10 cellular contexts compared by ENCODE assay signal in genomic region chr16:24580665-24581064, GRCh38. TPM values are rescaled to one million over a fixed set of nuclear protein-coding genes. Genes with fewer than 3 reads are reported as not detected.
A peak's percentile ranks its signal among the peaks of the same experiment; 100 is the strongest.
DNase-seq lines count a peak whose midpoint lies in the region; ATAC-seq, FAIRE-seq and TF ChIP-seq lines count a peak whose summit lies in the region.
"Had no signal": no experiment of that assay in that cellular context is flagged by ENCODE, and none has a peak within 500 bp of the region (broad histone marks: within the 10 kb centered on the region; RNA-seq: fewer than 3 reads in every experiment).

No MANE protein-coding gene starts in this region.

- H3K4me1 ChIP-seq in A549 (peaks cover 11% of the 10 kb centered on the region), adrenal gland (replicated peaks in 1 of 2) (peaks cover 0 to 5% of the 10 kb centered on the region in 2 donors), kidney (ENCODE audit: control insufficient read depth in 1 of 2, insufficient read depth in 1 of 2, low read depth in 1 of 2, low read length in 2 of 2) (no peaks in the 10 kb centered on the region), upper lobe of left lung (no peaks in the 10 kb centered on the region)

- H3K9ac ChIP-seq in kidney (ENCODE audit: low read length in 2 of 2) = no peak overlapping the region

- TF ChIP-seq POLR2A in A549 (IDR thresholded peaks at IDR 0.05; ENCODE audit: low read length) = no peak
- no peak for TF ChIP-seq POLR2A in adrenal gland (IDR thresholded peaks at IDR 0.05)
- TF ChIP-seq POLR2A in upper lobe of left lung (IDR thresholded peaks at IDR 0.05) = no peak

- POLR2A ChIA-PET in A549 (lab: Yijun Ruan, JAX) = no interaction called here

- H3K27me3 ChIP-seq in adrenal gland (no peaks in the 10 kb centered on the region), upper lobe of left lung (no peaks in the 10 kb centered on the region)

- H3K9me3 ChIP-seq in A549 = no peaks in the 10 kb centered on the region
- no peaks in the 10 kb centered on the region for H3K9me3 ChIP-seq in adrenal gland (replicated peaks in 1 of 3)
- no peaks in the 10 kb centered on the region for H3K9me3 ChIP-seq in kidney (ENCODE audit: control insufficient read depth in 1 of 2, low read length in 2 of 2)
- H3K9me3 ChIP-seq in upper lobe of left lung = no peaks in the 10 kb centered on the region

- peak in 1 of 2 experiments; percentile 54; a peak in 2 of 6 replicates for ATAC-seq in A549
- ATAC-seq in GM18868 (IDR thresholded peaks at IDR 0.05; ENCODE audit: unreplicated experiment) = no peak
- no peak for ATAC-seq in upper lobe of left lung (ENCODE audit: low FRiP score in 2 of 2)
- no peak for ATAC-seq in HG02678 (IDR thresholded peaks at IDR 0.05; ENCODE audit: unreplicated experiment)
- no peak for ATAC-seq in HG03097 (IDR thresholded peaks at IDR 0.05; ENCODE audit: low FRiP score, unreplicated experiment)

- H3K27ac ChIP-seq in A549 (peak overlapping the region in 1 of 2 experiments; percentile 37; a peak in 3 of 6 replicates), adrenal gland (no peak overlapping the region), kidney (ENCODE audit: low read depth in 2 of 2, low read length in 2 of 2) (no peak overlapping the region), upper lobe of left lung (no peak overlapping the region)

- intact Hi-C loops in adrenal gland (cut with DNase I) = loop anchor here in 1 of 2 donors (10.0 kb wide), 1 partner anchor 114 kb away; no protein-coding TSS in a partner anchor
- intact Hi-C loops in kidney (cut with DNase I) = no loop called here

- FAIRE-seq in A549 (lab: Jason Lieb, UNC) (peak; percentile 32), kidney (lab: Jason Lieb, UNC) (no peak)

- TF ChIP-seq CTCF in A549 (IDR thresholded peaks at IDR 0.05) (peak; percentile 61), adrenal gland (IDR thresholded peaks at IDR 0.05) (peak; percentile 7 to 56 (median 48)), kidney (IDR thresholded peaks at IDR 0.05; ENCODE audit: borderline replicate concordance, extremely low read depth, insufficient read depth) (peak; percentile 34), upper lobe of left lung (IDR thresholded peaks at IDR 0.05) (peak in 2 of 6 experiments; percentile 6 to 7)

- 48% methylated on average over 5 of the region's 5 CpGs for WGBS in A549 (ENCODE audit: missing lambda C conversion rate)
- 47 to 54% (median 49%) methylated on average over 5 of the region's 5 CpGs for WGBS in adrenal gland, 4 donors
- 62 to 68% methylated on average over 5 of the region's 5 CpGs for WGBS in upper lobe of left lung, 2 donors

- peak; percentile 80 to 85 for TF ChIP-seq RAD21 in A549 (conservative IDR thresholded peaks at IDR 0.05 in 1 of 2, IDR thresholded peaks at IDR 0.05 in 1 of 2)

- peak overlapping the region; percentile 11; the same call in 1 of the 3 replicates for H3K4me2 ChIP-seq in A549

- TF ChIP-seq EP300 in A549 (IDR thresholded peaks at IDR 0.05) (no peak), upper lobe of left lung (IDR thresholded peaks at IDR 0.05) (no peak)

- no peaks in the 10 kb centered on the region for H3K36me3 ChIP-seq in adrenal gland (replicated peaks in 1 of 2)
- H3K36me3 ChIP-seq in kidney (ENCODE audit: control insufficient read depth in 1 of 2, insufficient read depth in 2 of 2, low read length in 2 of 2) = no peaks in the 10 kb centered on the region
- no peaks in the 10 kb centered on the region for H3K36me3 ChIP-seq in upper lobe of left lung

- H3K4me3 ChIP-seq in A549 (no peak overlapping the region), adrenal gland (no peak overlapping the region), kidney (ENCODE audit: low read length in 2 of 2) (no peak overlapping the region), upper lobe of left lung (no peak overlapping the region)

- CTCF ChIA-PET in A549 (lab: Yijun Ruan, JAX) = interaction anchor here (0.6 to 2.8 kb wide), 37 partner anchors 15 to 645 kb away, joined by 3 to 31 read pairs (median 4); no protein-coding TSS in a partner anchor

- peak; percentile 33 to 37 for DNase-seq in A549 (ENCODE audit: low read depth in 1 of 2, low spot score in 1 of 2)
- DNase-seq in H4 (ENCODE audit: low spot score) = peak; percentile 21
- DNase-seq in adrenal gland = no peak
- no peak for DNase-seq in kidney
- DNase-seq in upper lobe of left lung = no peak
- DNase-seq: activated T-cell treated with anti-CD3 and anti-CD28 coated beads, Interleukin-2, amount 50 U/mL, for 24 hours; hypothalamus had no signal

TF ChIP-seq in A549, 52 proteins besides CTCF, POLR2A, EP300 and RAD21:
- TF ChIP-seq SMC3 (IDR thresholded peaks at IDR 0.05) (peak; percentile 78), MAFK (IDR thresholded peaks at IDR 0.05; ENCODE audit: partially characterized antibody) (no peak), MYC (IDR thresholded peaks at IDR 0.05; ENCODE audit: borderline replicate concordance, low read length) (no peak)

RNA-seq across cellular contexts. Expression of gene RBBP6, which starts 41.3 kb away (rescaled TPM):
- polyA plus RNA-seq in A549 (2011; rRNA removed) = 49.3 and 52.7 TPM in 2 replicates
- 13.8 and 15.2 TPM in 2 replicates for polyA plus RNA-seq in A549 (2012; cell fraction: cytosol; rRNA removed)
- polyA plus RNA-seq in A549 (2012; cell fraction: nucleus; rRNA removed) = 26.3 and 32.5 TPM in 2 replicates
- polyA plus RNA-seq in A549 (2017; fragmentation: RNase III; extraction: RNeasy Plus Mini Kit Qiagen cat#74134 plus additional on column Dnase treatment) = 24.7 to 28.7 TPM (median 25.0 TPM) in 3 replicates
- 31.1 and 34.8 TPM in 2 replicates for polyA minus RNA-seq in A549 (2011; rRNA and poly(A)+ RNA removed)
- total RNA-seq in H4 (2014; rRNA removed; shearing (Covaris generic)) = 7.7 and 16.0 TPM in 2 replicates
- 10 to 100 TPM; 34.5 to 57.8 (median 45.9) TPM for total RNA-seq in adrenal gland
- 10 to 100 TPM; 33.7 to 49.3 (median 44.7) TPM for polyA plus RNA-seq in adrenal gland
- total RNA-seq in kidney = 51.3 TPM
- 22.8 TPM for polyA plus RNA-seq in kidney (ENCODE audit: insufficient read depth, low read depth, low replicate concordance)
- 10 to 100 TPM; 40.9 to 79.5 (median 45.4) TPM for total RNA-seq in upper lobe of left lung

Comparison
In these comparisons a context has a peak if more than half of its experiments do, and no peak if none do; other contexts are left out.
1. DNase-seq: peak in A549 (2 of 2) and H4 (single experiment); none in adrenal gland (0 of 7), kidney (single experiment) and upper lobe of left lung (0 of 2).